In the genomic region with DNA sequence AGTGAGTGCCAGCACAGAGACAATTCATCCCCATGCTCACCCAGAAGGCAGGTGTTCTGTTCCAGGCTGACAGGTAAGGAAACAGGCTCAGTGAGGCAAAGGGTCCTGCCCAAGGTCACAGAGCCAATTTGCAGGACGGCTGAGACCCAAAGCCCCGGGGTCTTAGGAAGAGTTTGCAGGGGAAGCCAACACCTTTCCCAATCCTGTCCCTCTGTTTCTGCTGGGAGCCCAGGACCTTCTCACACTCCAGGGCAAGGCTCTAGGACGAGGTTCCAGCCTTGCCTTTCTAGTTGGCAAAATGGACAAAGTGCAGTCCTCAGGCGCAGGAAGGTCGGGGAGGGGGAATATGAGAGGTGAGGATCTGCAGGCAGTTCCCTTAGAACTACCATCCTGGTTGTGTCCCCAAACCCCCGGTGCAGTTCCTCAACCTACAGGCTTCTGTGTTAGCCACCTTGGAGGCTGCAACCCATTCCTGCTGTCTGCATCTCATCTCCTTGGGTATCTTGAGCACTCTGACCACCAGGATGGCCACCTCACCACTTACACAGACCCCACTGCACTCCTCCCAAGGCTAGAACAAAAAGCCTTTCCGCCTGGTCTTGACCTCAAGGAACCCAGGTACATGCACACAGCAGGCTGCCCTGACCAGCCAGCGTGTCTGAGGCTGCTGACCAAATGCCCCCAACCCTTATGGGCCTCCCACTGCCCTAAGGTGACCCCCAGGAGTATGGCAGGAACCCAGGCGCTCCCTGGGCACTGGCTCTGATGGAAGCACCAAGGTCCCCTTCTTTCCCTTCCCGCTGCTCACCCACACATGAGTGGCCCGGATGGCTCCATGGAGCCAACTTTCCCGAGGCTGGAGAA, we compare ENCODE assay signal across 11 cellular contexts. TPM values are rescaled to one million over a fixed set of nuclear protein-coding genes. Genes with fewer than 3 reads are reported as not detected.
DNase-seq lines count a peak whose midpoint lies in the region; ATAC-seq and TF ChIP-seq lines count a peak whose summit lies in the region.
"Had no signal": no experiment of that assay in that cellular context is flagged by ENCODE, and none has a peak within 500 bp of the region (broad histone marks: within the 10 kb centered on the region; RNA-seq: fewer than 3 reads in every experiment).

No MANE protein-coding gene starts in this region.

- dilution Hi-C loops in IMR-90 (cut with HindIII; ENCODE audit: low sequenced_read_pairs, unreplicated experiment) = no loop called here

- H3K4me1 ChIP-seq in IMR-90 (ENCODE audit: control insufficient read depth, insufficient read depth, low read length) (peaks cover 7% of the 10 kb centered on the region), skeletal muscle tissue (ENCODE audit: control insufficient read depth in 3 of 3, insufficient read depth in 3 of 3, low read length in 3 of 3) (peaks cover 14 to 23% (median 22%) of the 10 kb centered on the region in 3 donors)

- H3K36me3 Mint-ChIP-seq in activated naive CD4-positive, alpha-beta T cell treated with anti-CD3 and anti-CD28 coated beads for 36 hours (ENCODE audit: low read depth) = peaks cover 6% of the 10 kb centered on the region
- H3K36me3 Mint-ChIP-seq in activated naive CD4-positive, alpha-beta T cell treated with anti-CD3 and anti-CD28 coated beads, Interleukin-2, amount 50 U/mL, for 72 hours = no peaks in the 10 kb centered on the region
- H3K36me3 Mint-ChIP-seq in effector memory CD8-positive, alpha-beta T cell (ENCODE audit: insufficient read depth) = peaks cover 26% of the 10 kb centered on the region

- H3K36me3 ChIP-seq in IMR-90 (ENCODE audit: control insufficient read depth, insufficient read depth, low read length) (no peaks in the 10 kb centered on the region), skeletal muscle tissue (ENCODE audit: control insufficient read depth in 3 of 3, insufficient read depth in 3 of 3, low read length in 3 of 3) (no peaks in the 10 kb centered on the region)

- no peak overlapping the region for H3K4me3 ChIP-seq in IMR-90 (ENCODE audit: insufficient read depth, low read depth, low read length)
- H3K4me3 ChIP-seq in skeletal muscle tissue (ENCODE audit: low read length in 3 of 3) = peak overlapping the region in 2 of 3 donors; percentile 23 to 78

- H2AK9ac ChIP-seq in IMR-90 (replicated peaks; ENCODE audit: low read depth, low read length, poor library complexity) = peak overlapping the region; percentile 55

- peaks cover 10 to 23% of the 10 kb centered on the region in 2 experiments for H3K79me1 ChIP-seq in IMR-90 (ENCODE audit: low read depth in 1 of 2, low read length in 2 of 2)

- H3K9me3 ChIP-seq in IMR-90 (ENCODE audit: control insufficient read depth, insufficient read depth, low read length) (0 out of 2 replicates have a peak, but pooled peaks cover 2% of the 10 kb centered on the region), skeletal muscle tissue (ENCODE audit: control insufficient read depth in 3 of 3, low read length in 3 of 3) (peaks cover 0 to 3% (median 0%) of the 10 kb centered on the region in 3 donors)

- no peak overlapping the region for H3K9ac ChIP-seq in IMR-90 (ENCODE audit: low read depth, low read length)
- H3K9ac ChIP-seq in skeletal muscle tissue (ENCODE audit: low read depth in 1 of 3, low read length in 3 of 3) = peak overlapping the region in 1 of 3 donors; percentile 16

- H2BK15ac ChIP-seq in IMR-90 (ENCODE audit: low read depth, low read length) = no peak overlapping the region

- peak overlapping the region; percentile 11 for H3K4me3 Mint-ChIP-seq in activated naive CD4-positive, alpha-beta T cell treated with anti-CD3 and anti-CD28 coated beads for 36 hours
- H3K4me3 Mint-ChIP-seq in effector memory CD8-positive, alpha-beta T cell = peak overlapping the region; percentile 83 to 87

- H3K27me3 ChIP-seq in IMR-90 (ENCODE audit: control insufficient read depth, insufficient read depth, low read length) (peaks cover 36% of the 10 kb centered on the region), skeletal muscle tissue (ENCODE audit: control insufficient read depth in 3 of 3, insufficient read depth in 3 of 3, low read length in 3 of 3) (peaks cover 0 to 4% (median 0%) of the 10 kb centered on the region in 3 donors)

- H3K9me1 ChIP-seq in IMR-90 (ENCODE audit: insufficient read depth, low read length) = peaks cover 7% of the 10 kb centered on the region; the same call in 1 of the 2 replicates

- no TSS peak for BruUV-seq in IMR-90 (replicated peaks; lab: Mats Ljungman, UMichigan)

- H3K27ac ChIP-seq in IMR-90 (ENCODE audit: insufficient read depth, low read length) = no peak overlapping the region
- no peak overlapping the region for H3K27ac ChIP-seq in skeletal muscle tissue (ENCODE audit: low read depth, low read length)

- peak overlapping the region; percentile 51 for H2AFZ ChIP-seq in IMR-90 (replicated peaks; ENCODE audit: low read length, poor library complexity)

- TF ChIP-seq CTCF in IMR-90 (conservative IDR thresholded peaks at IDR 0.05; ENCODE audit: low read depth, low read length) = no peak

- CTCF ChIA-PET in activated naive CD4-positive, alpha-beta T cell treated with anti-CD3 and anti-CD28 coated beads for 36 hours (lab: Charles Lee) = no interaction called here
- CTCF ChIA-PET in IMR-90 (lab: Yijun Ruan, JAX) = no interaction called here

- no peak overlapping the region for H3K56ac ChIP-seq in IMR-90 (ENCODE audit: extremely low read depth, insufficient read depth, low read length)

- in situ Hi-C loops in IMR-90 (cut with MboI; ENCODE audit: low sequenced_read_pairs) = no loop called here

- intact Hi-C loops in activated naive CD4-positive, alpha-beta T cell treated with anti-CD3 and anti-CD28 coated beads for 36 hours (cut with micrococcal nuclease) = loop anchor here (2.0 to 10.0 kb wide), 3 partner anchors 29 to 925 kb away; no protein-coding TSS in a partner anchor
- intact Hi-C loops in IMR-90 (cut with micrococcal nuclease) = loop anchor here (10.0 kb wide), 2 partner anchors 255 to 375 kb away; partner anchors contain the start of gene RXRA

- no peak for TF ChIP-seq POLR2A in IMR-90 (IDR thresholded peaks at IDR 0.05; ENCODE audit: low read depth, low read length)

- no peak overlapping the region for H3K27ac Mint-ChIP-seq in activated naive CD4-positive, alpha-beta T cell treated with anti-CD3 and anti-CD28 coated beads for 36 hours
- H3K27ac Mint-ChIP-seq in activated naive CD4-positive, alpha-beta T cell treated with anti-CD3 and anti-CD28 coated beads, Interleukin-2, amount 50 U/mL, for 72 hours = peak overlapping the region in 1 of 2 donors; percentile 73
- peak overlapping the region; percentile 55 to 94 for H3K27ac Mint-ChIP-seq in effector memory CD8-positive, alpha-beta T cell

- no peak overlapping the region for H3K14ac ChIP-seq in IMR-90 (replicated peaks; ENCODE audit: low read depth, low read length)

- H3K23ac ChIP-seq in IMR-90 (ENCODE audit: low read depth, low read length) = no peak overlapping the region; the same call in 1 of the 2 replicates

- no peak overlapping the region for H2BK20ac ChIP-seq in IMR-90 (ENCODE audit: low read depth, low read length)

- H4K20me1 ChIP-seq in IMR-90 (ENCODE audit: insufficient read depth, low read length) = peaks cover 21% of the 10 kb centered on the region

- no peak for TF ChIP-seq RAD21 in IMR-90 (IDR thresholded peaks at IDR 0.05; ENCODE audit: low read length)

- no peak overlapping the region for H4K5ac ChIP-seq in IMR-90 (ENCODE audit: low read depth, low read length)

- no peak overlapping the region for H2AK5ac ChIP-seq in IMR-90 (ENCODE audit: low read depth, low read length)

- H2BK120ac ChIP-seq in IMR-90 (ENCODE audit: low read depth, low read length) = no peak overlapping the region

- H3K4me1 Mint-ChIP-seq in activated naive CD4-positive, alpha-beta T cell treated with anti-CD3 and anti-CD28 coated beads for 36 hours (ENCODE audit: low read depth) = peaks cover 20% of the 10 kb centered on the region
- peaks cover 16 to 25% of the 10 kb centered on the region in 2 donors for H3K4me1 Mint-ChIP-seq in effector memory CD8-positive, alpha-beta T cell (ENCODE audit: low read depth in 2 of 2)

- H3K4ac ChIP-seq in IMR-90 (ENCODE audit: low read depth, low read length) = no peak overlapping the region

- ATAC-seq in activated naive CD4-positive, alpha-beta T cell treated with anti-CD3 and anti-CD28 coated beads, Interleukin-2, amount 50 U/mL, for 72 hours = no peak
- ATAC-seq in IMR-90 (ENCODE audit: low read depth) = no peak
- ATAC-seq in effector memory CD8-positive, alpha-beta T cell (replicated peaks) = no peak
- no peak for ATAC-seq in GM18870 (IDR thresholded peaks at IDR 0.05; ENCODE audit: unreplicated experiment)

- no peak overlapping the region for H3K4me2 ChIP-seq in IMR-90 (ENCODE audit: low read depth, low read length)

- peaks cover 3% of the 10 kb centered on the region for H3K9me3 Mint-ChIP-seq in activated naive CD4-positive, alpha-beta T cell treated with anti-CD3 and anti-CD28 coated beads for 36 hours
- H3K9me3 Mint-ChIP-seq in activated naive CD4-positive, alpha-beta T cell treated with anti-CD3 and anti-CD28 coated beads, Interleukin-2, amount 50 U/mL, for 72 hours = no peaks in the 10 kb centered on the region
- no peaks in the 10 kb centered on the region for H3K9me3 Mint-ChIP-seq in effector memory CD8-positive, alpha-beta T cell

- peaks cover 13% of the 10 kb centered on the region for H3K27me3 Mint-ChIP-seq in activated naive CD4-positive, alpha-beta T cell treated with anti-CD3 and anti-CD28 coated beads for 36 hours (ENCODE audit: low read depth)
- H3K27me3 Mint-ChIP-seq in effector memory CD8-positive, alpha-beta T cell = peaks cover 26 to 42% of the 10 kb centered on the region in 2 donors

- H4K8ac ChIP-seq in IMR-90 (ENCODE audit: low read depth in 2 of 2, low read length in 2 of 2) = no peak overlapping the region

- H2BK5ac ChIP-seq in IMR-90 (ENCODE audit: low read depth, low read length, poor library complexity, severe bottlenecking) = no peak overlapping the region

- 100% methylated on average over 1 of the region's 12 CpGs; no CpG with 5 or more reads in 1 of the 2 experiments for WGBS in IMR-90 (ENCODE audit: extremely low coverage in 2 of 2, insufficient read length in 1 of 2), 2 experiments

- H3K18ac ChIP-seq in IMR-90 (ENCODE audit: low read depth, low read length) = no peak overlapping the region

- H4K91ac ChIP-seq in IMR-90 (ENCODE audit: insufficient read depth, low read depth, low read length) = no peak overlapping the region

- POLR2A ChIA-PET in IMR-90 (lab: Charles Lee; ENCODE audit: unreplicated experiment) = no interaction called here

- DNase-seq in activated naive CD4-positive, alpha-beta T cell treated with anti-CD3 and anti-CD28 coated beads for 36 hours = no peak
- DNase-seq in activated naive CD4-positive, alpha-beta T cell treated with anti-CD3 and anti-CD28 coated beads, Interleukin-2, amount 50 U/mL, for 72 hours (ENCODE audit: low spot score in 2 of 2) = no peak
- DNase-seq in IMR-90 (no peak), UCSD-AML1 (lab: John Stamatoyannopoulos, UW; ENCODE audit: unreplicated experiment) (no peak)
- no peak for DNase-seq in effector memory CD8-positive, alpha-beta T cell
- DNase-seq in stimulated activated CD4-positive, alpha-beta T cell treated with anti-CD3 and anti-CD28 coated beads, Interleukin-4, amount 100 ng/mL, for 24 hours = no peak
- DNase-seq: activated gamma-delta T cell; GF-D8; stimulated activated CD4-positive, alpha-beta T cell treated with anti-CD3 and anti-CD28 coated beads, Interleukin-12 subunit alpha, Interleukin-12 subunit beta, amount 100 ng/mL, for 4 hours had no signal

RNA-seq across cellular contexts. Expression of gene BRD3, which starts 1.9 kb away (rescaled TPM):
- total RNA-seq in activated naive CD4-positive, alpha-beta T cell treated with anti-CD3 and anti-CD28 coated beads for 36 hours = 10 to 100 TPM; 34.2 to 36.6 TPM
- 10 to 100 TPM; 24.6 to 29.5 TPM for total RNA-seq in activated naive CD4-positive, alpha-beta T cell treated with anti-CD3 and anti-CD28 coated beads, Interleukin-2, amount 50 U/mL, for 72 hours
- 2.2 and 3.6 TPM in 2 replicates for total RNA-seq in IMR-90 (2012; rRNA removed)
- polyA plus RNA-seq in IMR-90 (2012; rRNA removed) = 7.1 and 7.2 TPM in 2 replicates
- polyA plus RNA-seq in IMR-90 (2012; cell fraction: cytosol; rRNA removed) = 10.8 and 13.9 TPM in 2 replicates
- 16.3 and 23.7 TPM in 2 replicates for polyA plus RNA-seq in IMR-90 (2012; cell fraction: nucleus; rRNA removed; ENCODE audit: low replicate concordance)
- total RNA-seq in skeletal muscle tissue = 20.9 TPM

RNA-seq across cellular contexts. Expression of gene BRD3OS, which starts 44.5 kb away (rescaled TPM):
- total RNA-seq in activated naive CD4-positive, alpha-beta T cell treated with anti-CD3 and anti-CD28 coated beads for 36 hours = 1 to 10 TPM; 6.3 to 6.7 TPM
- 10 to 100 TPM in 1 of 2 donors, 1 to 10 TPM in 1; 3.7 to 19.8 TPM for total RNA-seq in activated naive CD4-positive, alpha-beta T cell treated with anti-CD3 and anti-CD28 coated beads, Interleukin-2, amount 50 U/mL, for 72 hours
- total RNA-seq in IMR-90 (2012; rRNA removed) = 15.3 and 15.8 TPM in 2 replicates
- polyA plus RNA-seq in IMR-90 (2012; rRNA removed) = 19.3 and 20.7 TPM in 2 replicates
- 13.9 and 14.8 TPM in 2 replicates for polyA plus RNA-seq in IMR-90 (2012; cell fraction: cytosol; rRNA removed)
- 9.0 and 16.2 TPM in 2 replicates for polyA plus RNA-seq in IMR-90 (2012; cell fraction: nucleus; rRNA removed; ENCODE audit: low replicate concordance)
- 3.7 TPM for total RNA-seq in skeletal muscle tissue
